In genomic region chr16:50438041-50438437, GRCh38 we compare ENCODE assay signal across 1 cellular context.
TF ChIP-seq lines count a peak whose summit lies in the region.

No MANE protein-coding gene starts in this region.

TF ChIP-seq in HepG2, 621 proteins besides CTCF, POLR2A, EP300 and RAD21 (continued from another document and continues in another):
- TF ChIP-seq ZNF660 (CRISPR knock-in tag; IDR thresholded peaks at IDR 0.05; ENCODE audit: borderline replicate concordance, low read depth), result no peak
- no peak for TF ChIP-seq ZNF784 (CRISPR knock-in tag; IDR thresholded peaks at IDR 0.05; ENCODE audit: borderline replicate concordance)
- TF ChIP-seq ZIK1 (CRISPR knock-in tag; IDR thresholded peaks at IDR 0.05; ENCODE audit: borderline replicate concordance, low read depth), result 0 out of 2 replicates have a peak, but pooled peaks have one; percentile 51
- TF ChIP-seq ZNF513 (CRISPR knock-in tag; conservative IDR thresholded peaks at IDR 0.05), result no peak
- 0 out of 2 replicates have a peak, but pooled peaks have one; percentile 33 for TF ChIP-seq IRF9 (CRISPR knock-in tag; IDR thresholded peaks at IDR 0.05; ENCODE audit: borderline replicate concordance)
- no peak for TF ChIP-seq TOE1 (CRISPR knock-in tag; IDR thresholded peaks at IDR 0.05)
- no peak for TF ChIP-seq MYNN (CRISPR knock-in tag; IDR thresholded peaks at IDR 0.05; ENCODE audit: low read depth)
- TF ChIP-seq GTF2F1 (IDR thresholded peaks at IDR 0.05; ENCODE audit: low read length), result no peak
- no peak for TF ChIP-seq ZBTB44 (CRISPR knock-in tag; IDR thresholded peaks at IDR 0.05)
- no peak for TF ChIP-seq HDAC6 (IDR thresholded peaks at IDR 0.05; ENCODE audit: low read depth, low read length)
- no peak for TF ChIP-seq TRIM22 (IDR thresholded peaks at IDR 0.05)
- no peak for TF ChIP-seq KLF9 (CRISPR knock-in tag; IDR thresholded peaks at IDR 0.05; ENCODE audit: low read depth)
- TF ChIP-seq SYNCRIP (IDR thresholded peaks at IDR 0.05; ENCODE audit: insufficient read depth, low read depth, low read length), result no peak
- TF ChIP-seq ZNF615 (CRISPR knock-in tag; IDR thresholded peaks at IDR 0.05; ENCODE audit: borderline replicate concordance), result no peak
- TF ChIP-seq NRL (CRISPR knock-in tag; IDR thresholded peaks at IDR 0.05; ENCODE audit: borderline replicate concordance), result peak; percentile 17; the same call in 1 of the 2 replicates
- TF ChIP-seq BRD4 (CRISPR knock-in tag; IDR thresholded peaks at IDR 0.05), result no peak
- 0 out of 2 replicates have a peak, but pooled peaks have one; percentile 49 for TF ChIP-seq ZNF609 (CRISPR knock-in tag; IDR thresholded peaks at IDR 0.05; ENCODE audit: borderline replicate concordance)
- TF ChIP-seq TEAD2 (CRISPR knock-in tag; IDR thresholded peaks at IDR 0.05), result no peak
- no peak for TF ChIP-seq ISL2 (CRISPR knock-in tag; IDR thresholded peaks at IDR 0.05)
- no peak for TF ChIP-seq ZNF703 (CRISPR knock-in tag; IDR thresholded peaks at IDR 0.05; ENCODE audit: borderline replicate concordance)
- no peak for TF ChIP-seq PCBP1 (IDR thresholded peaks at IDR 0.05; ENCODE audit: borderline replicate concordance, low read depth, low read length)
- TF ChIP-seq NFAT5 (CRISPR knock-in tag; IDR thresholded peaks at IDR 0.05), result no peak
- TF ChIP-seq FOXP4 (CRISPR knock-in tag; IDR thresholded peaks at IDR 0.05), result no peak
- TF ChIP-seq PREB (CRISPR knock-in tag; IDR thresholded peaks at IDR 0.05), result no peak
- no peak for TF ChIP-seq ZSCAN20 (CRISPR knock-in tag; IDR thresholded peaks at IDR 0.05; ENCODE audit: borderline replicate concordance)
- peak; percentile 82 for TF ChIP-seq ZNF501 (CRISPR knock-in tag; IDR thresholded peaks at IDR 0.05)
- no peak for TF ChIP-seq FLYWCH1 (CRISPR knock-in tag; IDR thresholded peaks at IDR 0.05)
- no peak for TF ChIP-seq CBX1 (IDR thresholded peaks at IDR 0.05; ENCODE audit: low read depth)
- TF ChIP-seq ZNF782 (CRISPR knock-in tag; IDR thresholded peaks at IDR 0.05; ENCODE audit: borderline replicate concordance), result no peak
- TF ChIP-seq SMAD1 (CRISPR knock-in tag; IDR thresholded peaks at IDR 0.05; ENCODE audit: borderline replicate concordance, low read depth), result no peak
- TF ChIP-seq EZH2 (conservative IDR thresholded peaks at IDR 0.05; ENCODE audit: low read depth, low read length), result no peak
- peak; percentile 73 for TF ChIP-seq TFE3 (CRISPR knock-in tag; IDR thresholded peaks at IDR 0.05)
- TF ChIP-seq ZNF20 (CRISPR knock-in tag; IDR thresholded peaks at IDR 0.05), result no peak
- no peak for TF ChIP-seq HOXA7 (CRISPR knock-in tag; IDR thresholded peaks at IDR 0.05)
- no peak for TF ChIP-seq ZNF557 (CRISPR knock-in tag; IDR thresholded peaks at IDR 0.05)
- TF ChIP-seq ZNF34 (CRISPR knock-in tag; IDR thresholded peaks at IDR 0.05; ENCODE audit: borderline replicate concordance), result no peak
- no peak for TF ChIP-seq ZFP41 (CRISPR knock-in tag; IDR thresholded peaks at IDR 0.05; ENCODE audit: borderline replicate concordance)
